Comparison of ENCODE assay signal across 9 cellular contexts in genomic region chr2:17104454-17104853, GRCh38.
DNase-seq lines count a peak whose midpoint lies in the region; ATAC-seq and TF ChIP-seq lines count a peak whose summit lies in the region.
"Had no signal": no experiment of that assay in that cellular context is flagged by ENCODE, and none has a peak within 500 bp of the region (broad histone marks: within the 10 kb centered on the region; RNA-seq: fewer than 3 reads in every experiment).

No MANE protein-coding gene starts in this region.

- H3K36me3 ChIP-seq in kidney epithelial cell (ENCODE audit: control insufficient read depth, insufficient read depth, low read length): no peaks in the 10 kb centered on the region
- H3K36me3 ChIP-seq in adrenal gland (replicated peaks in 1 of 2): no peaks in the 10 kb centered on the region
- no peaks in the 10 kb centered on the region for H3K36me3 ChIP-seq in stomach

- H3K27ac Mint-ChIP-seq in osteocyte (ENCODE audit: unreplicated experiment): no peak overlapping the region

- no peak overlapping the region for H3K4me3 Mint-ChIP-seq in osteocyte (ENCODE audit: unreplicated experiment)

- H3K27me3 Mint-ChIP-seq in osteocyte (ENCODE audit: unreplicated experiment): no peaks in the 10 kb centered on the region

- H3K4me1 Mint-ChIP-seq in osteocyte (ENCODE audit: unreplicated experiment): no peaks in the 10 kb centered on the region

- H3K27ac ChIP-seq in adrenal gland (no peak overlapping the region), stomach (no peak overlapping the region)

- TF ChIP-seq CTCF in kidney epithelial cell (IDR thresholded peaks at IDR 0.05; ENCODE audit: insufficient read depth, low read length, poor library complexity, severe bottlenecking): no peak
- no peak for TF ChIP-seq CTCF in adrenal gland (IDR thresholded peaks at IDR 0.05)
- TF ChIP-seq CTCF in osteocyte (IDR thresholded peaks at IDR 0.05): no peak
- TF ChIP-seq CTCF in stomach (IDR thresholded peaks at IDR 0.05): no peak

- H3K9me3 ChIP-seq in adrenal gland (replicated peaks in 1 of 3) (no peaks in the 10 kb centered on the region), stomach (no peaks in the 10 kb centered on the region)

- TF ChIP-seq POLR2A in adrenal gland (IDR thresholded peaks at IDR 0.05) (no peak), stomach (IDR thresholded peaks at IDR 0.05) (no peak)

- H3K9me3 Mint-ChIP-seq in osteocyte (ENCODE audit: unreplicated experiment): no peaks in the 10 kb centered on the region

- H3K4me1 ChIP-seq in adrenal gland (replicated peaks in 1 of 2): no peaks in the 10 kb centered on the region
- no peaks in the 10 kb centered on the region for H3K4me1 ChIP-seq in stomach

- H3K36me3 Mint-ChIP-seq in osteocyte (ENCODE audit: unreplicated experiment): no peaks in the 10 kb centered on the region

- H3K4me3 ChIP-seq in kidney epithelial cell (ENCODE audit: low read depth, low read length) (no peak overlapping the region), adrenal gland (no peak overlapping the region), stomach (no peak overlapping the region)

- H3K27me3 ChIP-seq in kidney epithelial cell (ENCODE audit: control insufficient read depth, insufficient read depth, low read length): no peaks in the 10 kb centered on the region
- no peaks in the 10 kb centered on the region for H3K27me3 ChIP-seq in adrenal gland
- H3K27me3 ChIP-seq in stomach: no peaks in the 10 kb centered on the region

- no peak for TF ChIP-seq EP300 in stomach (IDR thresholded peaks at IDR 0.05)

- ATAC-seq in GM18861 (IDR thresholded peaks at IDR 0.05; ENCODE audit: unreplicated experiment): peak; percentile 83
- peak; percentile 69 for ATAC-seq in HG02571 (IDR thresholded peaks at IDR 0.05; ENCODE audit: unreplicated experiment)
- ATAC-seq: Panc1 had no signal

- DNase-seq in Kasumi-1 (lab: John Stamatoyannopoulos, UW) (peak; percentile 10), kidney epithelial cell (ENCODE audit: low read depth) (peak; percentile 41), GF-D8 (lab: John Stamatoyannopoulos, UW) (no peak), adrenal gland (no peak), osteocyte (ENCODE audit: extremely low spot score, unreplicated experiment) (no peak), stomach (no peak)

- intact Hi-C loops in adrenal gland (cut with DNase I): no loop called here
- intact Hi-C loops in stomach (cut with DNase I; ENCODE audit: low total_unique reads): no loop called here

Comparison
In these comparisons a context has a peak if more than half of its experiments do, and no peak if none do; other contexts are left out.
1. DNase-seq: peak in Kasumi-1 (2 of 2) and kidney epithelial cell (single experiment); none in GF-D8 (single experiment), adrenal gland (0 of 7), osteocyte (single experiment) and stomach (single experiment).